28 cellular contexts compared by ENCODE assay signal in the genomic region with DNA sequence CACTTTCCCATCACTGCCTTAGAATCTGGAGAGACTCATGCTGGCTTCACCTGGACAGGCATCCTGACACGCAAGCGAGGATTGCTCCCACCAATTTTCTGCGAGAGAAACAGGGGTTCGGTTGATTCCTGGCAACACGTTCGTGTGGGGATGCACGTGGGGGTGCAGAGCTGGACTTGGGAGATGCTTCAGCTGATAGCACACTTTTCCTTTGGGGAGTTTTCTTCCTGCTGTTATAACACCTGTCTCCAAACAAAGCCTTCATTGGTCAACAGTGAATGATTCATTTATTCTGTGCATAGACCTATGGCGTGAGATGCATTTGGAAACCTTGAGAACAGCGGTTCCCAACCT. TPM values are rescaled to one million over a fixed set of nuclear protein-coding genes. Genes with fewer than 3 reads are reported as not detected.
"Had no signal": no experiment of that assay in that cellular context is flagged by ENCODE, and none has a peak within 500 bp of the region (broad histone marks: within the 10 kb centered on the region; RNA-seq: fewer than 3 reads in every experiment).

No MANE protein-coding gene starts in this region.

- H3K27ac ChIP-seq: suprapubic skin, testis, thoracic aorta, thyroid gland, tibial artery, tibial nerve, transverse colon, upper lobe of left lung, upper lobe of right lung, uterus had no signal

- DNase-seq: stimulated activated CD4-positive, alpha-beta T cell treated with anti-CD3 and anti-CD28 coated beads, Interleukin-2, amount 100 ng/mL, for 24 hours; stimulated activated CD4-positive, alpha-beta T cell treated with anti-CD3 and anti-CD28 coated beads, Interleukin-2, amount 100 ng/mL, for 48 hours; stimulated activated CD4-positive, alpha-beta T cell treated with anti-CD3 and anti-CD28 coated beads, Interleukin-4, amount 100 ng/mL, for 1 hour; stimulated activated CD4-positive, alpha-beta T cell treated with anti-CD3 and anti-CD28 coated beads, Interleukin-4, amount 100 ng/mL, for 24 hours; stimulated activated CD4-positive, alpha-beta T cell treated with anti-CD3 and anti-CD28 coated beads, Interleukin-4, amount 100 ng/mL, for 4 hours; stimulated activated CD8-positive, alpha-beta memory T cell treated with anti-CD3 and anti-CD28 coated beads, Interleukin-4, amount 100 ng/mL, for 48 hours; stimulated activated naive B cell treated with anti-CD40 and anti-IgM and Interleukin-4, amounts not matched to agents 10 μg/mL and 1 μg/mL and 100 μg/mL, for 72 hours; stimulated activated naive CD4-positive, alpha-beta T cell; stimulated activated naive CD4-positive, alpha-beta T cell treated with Interleukin-2 at 50 U/mL for 16 hours; stimulated activated naive CD8-positive, alpha-beta T cell treated with anti-CD3 and anti-CD28 coated beads, Interleukin-15, amount 100 ng/mL, for 72 hours; stimulated activated naive CD8-positive, alpha-beta T cell treated with anti-CD3 and anti-CD28 coated beads, Interleukin-15, Interleukin-2, amounts not matched to agents 100 U/mL and 50 U/mL, for 24 hours; substantia nigra; testis; tibial artery; transverse colon; trophoblast cell; upper lobe of left lung; upper lobe of right lung; uterus had no signal

- H3K4me1 ChIP-seq: testis, tibial artery, transverse colon, uterus had no signal

- H3K36me3 Mint-ChIP-seq: stimulated activated effector memory CD8-positive, alpha-beta T cell treated with anti-CD3 and anti-CD28 coated beads, Interleukin-12 subunit alpha, Interleukin-12 subunit beta, amount 100 ng/mL, for 72 hours had no signal

- H3K4me3 Mint-ChIP-seq: stimulated activated effector memory CD8-positive, alpha-beta T cell treated with anti-CD3 and anti-CD28 coated beads, Interleukin-12 subunit alpha, Interleukin-12 subunit beta, amount 100 ng/mL, for 72 hours; stimulated activated memory B cell treated with anti-CD40 and anti-IgM and Interleukin-4, amounts not matched to agents 10 μg/mL and 1 μg/mL and 100 μg/mL, for 72 hours; stimulated activated naive B cell treated with anti-CD40 and anti-IgM and Interleukin-4, amounts not matched to agents 10 μg/mL and 1 μg/mL and 100 μg/mL, for 72 hours; stimulated activated naive CD8-positive, alpha-beta T cell treated with anti-CD3 and anti-CD28 coated beads, Interleukin-15, amount 100 ng/mL, for 72 hours; stimulated activated naive CD8-positive, alpha-beta T cell treated with anti-CD3 and anti-CD28 coated beads, Interleukin-15, Interleukin-2, amounts not matched to agents 100 ng/mL and 50 ng/mL, for 24 hours; type B pancreatic cell had no signal

- H3K4me3 ChIP-seq: suprapubic skin, testis, thoracic aorta, thyroid gland, tibial artery, tibial nerve, transverse colon, upper lobe of left lung, upper lobe of right lung, uterus had no signal

- H3K9me3 ChIP-seq: testis, thyroid gland, tibial artery, transverse colon, uterus had no signal

- H3K36me3 ChIP-seq: suprapubic skin, thoracic aorta, thyroid gland, tibial artery, tibial nerve, transverse colon, upper lobe of left lung, upper lobe of right lung, uterus had no signal

- H3K27me3 ChIP-seq: suprapubic skin, testis, thyroid gland, tibial artery, tibial nerve, upper lobe of left lung, upper lobe of right lung, uterus had no signal

- ATAC-seq: stimulated activated effector memory CD8-positive, alpha-beta T cell treated with anti-CD3 and anti-CD28 coated beads, Interleukin-12 subunit alpha, Interleukin-12 subunit beta, amount 100 ng/mL, for 72 hours; stimulated activated memory B cell treated with anti-CD40 and anti-IgM and Interleukin-4, amounts not matched to agents 10 μg/mL and 1 μg/mL and 100 μg/mL, for 72 hours; stimulated activated naive B cell treated with anti-CD40 and anti-IgM and Interleukin-4, amounts not matched to agents 10 μg/mL and 1 μg/mL and 100 μg/mL, for 72 hours; stimulated activated naive CD8-positive, alpha-beta T cell treated with anti-CD3 and anti-CD28 coated beads, Interleukin-15, amount 100 ng/mL, for 72 hours; stimulated activated naive CD8-positive, alpha-beta T cell treated with anti-CD3 and anti-CD28 coated beads, Interleukin-15, Interleukin-2, amounts not matched to agents 100 U/mL and 50 U/mL, for 24 hours; upper lobe of right lung had no signal

- H3K27ac Mint-ChIP-seq: stimulated activated memory B cell treated with anti-CD40 and anti-IgM and Interleukin-4, amounts not matched to agents 10 μg/mL and 1 μg/mL and 100 μg/mL, for 72 hours; stimulated activated naive B cell treated with anti-CD40 and anti-IgM and Interleukin-4, amounts not matched to agents 10 μg/mL and 1 μg/mL and 100 μg/mL, for 72 hours; stimulated activated naive CD8-positive, alpha-beta T cell treated with anti-CD3 and anti-CD28 coated beads, Interleukin-15, amount 100 ng/mL, for 72 hours; stimulated activated naive CD8-positive, alpha-beta T cell treated with anti-CD3 and anti-CD28 coated beads, Interleukin-15, Interleukin-2, amounts not matched to agents 100 ng/mL and 50 ng/mL, for 24 hours; type B pancreatic cell had no signal

- H3K27me3 Mint-ChIP-seq: stimulated activated memory B cell treated with anti-CD40 and anti-IgM and Interleukin-4, amounts not matched to agents 10 μg/mL and 1 μg/mL and 100 μg/mL, for 72 hours; stimulated activated naive B cell treated with anti-CD40 and anti-IgM and Interleukin-4, amounts not matched to agents 10 μg/mL and 1 μg/mL and 100 μg/mL, for 72 hours; stimulated activated naive CD8-positive, alpha-beta T cell treated with anti-CD3 and anti-CD28 coated beads, Interleukin-15, Interleukin-2, amounts not matched to agents 100 ng/mL and 50 ng/mL, for 24 hours had no signal

RNA-seq across cellular contexts. Expression of gene ROPN1L, which starts 50.0 kb away (rescaled TPM):
- total RNA-seq: thoracic aorta, ureter had no signal
